In the genomic region with DNA sequence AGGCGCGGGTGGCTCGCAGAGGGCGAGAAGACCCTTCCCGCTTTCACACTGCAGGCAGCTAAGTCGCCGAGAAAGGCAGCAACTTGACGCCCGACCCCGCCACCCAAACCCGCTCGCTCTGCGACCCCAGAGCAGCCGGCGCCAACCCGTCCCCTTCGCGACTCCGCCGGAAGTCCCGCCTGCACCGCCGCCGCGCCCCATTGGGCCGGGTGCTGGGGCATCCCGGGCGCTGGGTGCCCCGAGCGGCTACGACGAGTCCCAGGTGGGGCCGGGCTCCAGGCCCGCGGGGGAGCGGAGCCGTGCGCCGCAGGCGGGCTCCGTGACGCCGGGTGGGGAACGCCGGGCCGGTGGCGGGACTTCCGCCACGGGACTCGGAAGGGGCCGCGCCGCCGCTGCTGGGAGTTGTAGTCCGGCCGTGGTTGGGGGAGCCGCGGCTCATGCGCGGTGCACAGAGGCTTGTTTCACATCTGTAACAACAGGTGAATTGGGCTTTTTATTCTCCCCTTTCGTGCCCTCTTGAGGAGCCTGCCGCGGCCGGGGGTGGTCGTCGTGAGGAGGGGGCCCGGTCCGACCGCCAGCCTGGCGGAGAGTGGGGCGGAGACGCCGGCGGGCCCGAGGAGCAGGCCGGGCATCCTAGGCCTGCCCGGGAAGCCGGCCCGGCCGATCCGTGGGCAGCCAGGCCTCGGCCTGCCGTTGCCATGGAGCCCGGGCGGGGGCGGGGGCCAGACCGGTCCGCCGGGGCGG, we compare ENCODE assay signal across 8 cellular contexts. TPM values are rescaled to one million over a fixed set of nuclear protein-coding genes. Genes with fewer than 3 reads are reported as not detected.
DNase-seq lines count a peak whose midpoint lies in the region; ATAC-seq, FAIRE-seq and TF ChIP-seq lines count a peak whose summit lies in the region.

A gene with protein sequence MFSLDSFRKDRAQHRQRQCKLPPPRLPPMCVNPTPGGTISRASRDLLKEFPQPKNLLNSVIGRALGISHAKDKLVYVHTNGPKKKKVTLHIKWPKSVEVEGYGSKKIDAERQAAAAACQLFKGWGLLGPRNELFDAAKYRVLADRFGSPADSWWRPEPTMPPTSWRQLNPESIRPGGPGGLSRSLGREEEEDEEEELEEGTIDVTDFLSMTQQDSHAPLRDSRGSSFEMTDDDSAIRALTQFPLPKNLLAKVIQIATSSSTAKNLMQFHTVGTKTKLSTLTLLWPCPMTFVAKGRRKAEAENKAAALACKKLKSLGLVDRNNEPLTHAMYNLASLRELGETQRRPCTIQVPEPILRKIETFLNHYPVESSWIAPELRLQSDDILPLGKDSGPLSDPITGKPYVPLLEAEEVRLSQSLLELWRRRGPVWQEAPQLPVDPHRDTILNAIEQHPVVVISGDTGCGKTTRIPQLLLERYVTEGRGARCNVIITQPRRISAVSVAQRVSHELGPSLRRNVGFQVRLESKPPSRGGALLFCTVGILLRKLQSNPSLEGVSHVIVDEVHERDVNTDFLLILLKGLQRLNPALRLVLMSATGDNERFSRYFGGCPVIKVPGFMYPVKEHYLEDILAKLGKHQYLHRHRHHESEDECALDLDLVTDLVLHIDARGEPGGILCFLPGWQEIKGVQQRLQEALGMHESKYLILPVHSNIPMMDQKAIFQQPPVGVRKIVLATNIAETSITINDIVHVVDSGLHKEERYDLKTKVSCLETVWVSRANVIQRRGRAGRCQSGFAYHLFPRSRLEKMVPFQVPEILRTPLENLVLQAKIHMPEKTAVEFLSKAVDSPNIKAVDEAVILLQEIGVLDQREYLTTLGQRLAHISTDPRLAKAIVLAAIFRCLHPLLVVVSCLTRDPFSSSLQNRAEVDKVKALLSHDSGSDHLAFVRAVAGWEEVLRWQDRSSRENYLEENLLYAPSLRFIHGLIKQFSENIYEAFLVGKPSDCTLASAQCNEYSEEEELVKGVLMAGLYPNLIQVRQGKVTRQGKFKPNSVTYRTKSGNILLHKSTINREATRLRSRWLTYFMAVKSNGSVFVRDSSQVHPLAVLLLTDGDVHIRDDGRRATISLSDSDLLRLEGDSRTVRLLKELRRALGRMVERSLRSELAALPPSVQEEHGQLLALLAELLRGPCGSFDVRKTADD (plus strand): TSS at position 405 of the 744 bp plus-strand sequence. CDS start 7,546 bp downstream, outside the sequence.

- FAIRE-seq in GM18507 (lab: Jason Lieb, UNC): peak; percentile 86

- DNase-seq in GM18507 (ENCODE audit: extremely low spot score, insufficient read length, low read depth) (peak; percentile 79), NCI-H2171 (lab: John Stamatoyannopoulos, UW) (peak; percentile 79), cardiac fibroblast (ENCODE audit: low read depth in 2 of 2) (peak; percentile 87 to 90), inferior parietal cortex (ENCODE audit: extremely low spot score) (peak; percentile 88), spleen (peak; percentile 97)
- peak; percentile 66 to 74 (median 70) for DNase-seq in activated CD4-positive, CD25-positive, alpha-beta regulatory T cell (lab: John Stamatoyannopoulos, UW)

- H3K4me1 ChIP-seq in spleen: peaks cover 8 to 39% (median 21%) of the 10 kb centered on the region in 6 donors

- peaks cover 0 to 30% (median 16%) of the 10 kb centered on the region in 6 donors for H3K36me3 ChIP-seq in spleen

- ATAC-seq in HG02973 (IDR thresholded peaks at IDR 0.05; ENCODE audit: unreplicated experiment): peak; percentile 78

- peak within 1 kb of the TSS; percentile 75 to 83 for H3K4me3 ChIP-seq in cardiac fibroblast (replicated peaks in 1 of 2; ENCODE audit: low read depth in 2 of 2, low read length in 2 of 2)
- peak within 1 kb of the TSS; percentile 62 to 91 (median 77) for H3K4me3 ChIP-seq in spleen

- H3K27me3 ChIP-seq in spleen (replicated peaks in 1 of 7): no peaks in the 10 kb centered on the region

- H3K9me3 ChIP-seq in spleen: no peaks in the 10 kb centered on the region

- WGBS in spleen, 5 donors: 0 to 1% (median 0%) methylated on average over 24 to 90 of the region's 90 CpGs

- intact Hi-C loops in spleen (cut with DNase I; ENCODE audit: low total_unique reads): no loop called here

- TF ChIP-seq CTCF in 22Rv1 (IDR thresholded peaks at IDR 0.05): no peak
- no peak for TF ChIP-seq CTCF in cardiac fibroblast (IDR thresholded peaks at IDR 0.05; ENCODE audit: low read depth, low read length)
- TF ChIP-seq CTCF in spleen (IDR thresholded peaks at IDR 0.05 in 8 of 11, conservative IDR thresholded peaks at IDR 0.05 in 3 of 11): no peak

- peak in 2 of 3 donors; percentile 19 to 27 for TF ChIP-seq POLR2A in spleen (IDR thresholded peaks at IDR 0.05)

- peak within 1 kb of the TSS; percentile 88 for H3K27ac ChIP-seq in 22Rv1
- peak within 1 kb of the TSS; percentile 93 to 97 (median 96) for H3K27ac ChIP-seq in spleen

RNA-seq across cellular contexts. Expression of the gene that starts here (rescaled TPM):
- 10 to 100 TPM; 50.5 to 73.5 (median 65.8) TPM for total RNA-seq in spleen
- polyA plus RNA-seq in spleen: 10 to 100 TPM; 31.9 to 52.5 (median 44.4) TPM

Comparison
In these comparisons a context has a peak if more than half of its experiments do, and no peak if none do; other contexts are left out.
1. Peak in every context shown above with its lines: DNase-seq, ATAC-seq, H3K4me3 ChIP-seq and H3K27ac ChIP-seq.